Comparison of ENCODE assay signal across 17 cellular contexts in genomic region chr15:85475711-85476110, GRCh38.
A peak's percentile ranks its signal among the peaks of the same experiment; 100 is the strongest.
DNase-seq lines count a peak whose midpoint lies in the region; ATAC-seq and TF ChIP-seq lines count a peak whose summit lies in the region.
"Had no signal": no experiment of that assay in that cellular context is flagged by ENCODE, and none has a peak within 500 bp of the region (broad histone marks: within the 10 kb centered on the region; RNA-seq: fewer than 3 reads in every experiment).

No MANE protein-coding gene starts in this region.

- H3K4me3 Mint-ChIP-seq in MCF 10A (ENCODE audit: unreplicated experiment) = no peak overlapping the region
- H3K4me3 Mint-ChIP-seq in activated B cell treated with CpG ODN at 0.5 μM for 24 hours = peak overlapping the region; percentile 65
- no peak overlapping the region for H3K4me3 Mint-ChIP-seq in type B pancreatic cell
- H3K4me3 Mint-ChIP-seq: activated CD4-positive, alpha-beta memory T cell treated with anti-CD3 and anti-CD28 coated beads, Interleukin-2, amount 10 ng/mL, durations not matched to agents 7 days and 5 days; stimulated activated naive CD8-positive, alpha-beta T cell treated with anti-CD3 and anti-CD28 coated beads, Interleukin-15, Interleukin-2, amounts not matched to agents 100 ng/mL and 50 ng/mL, for 24 hours had no signal

- no peaks in the 10 kb centered on the region for H3K27me3 ChIP-seq in mammary epithelial cell (ENCODE audit: insufficient read depth, low read length)

- no peak overlapping the region for H3K4me2 ChIP-seq in mammary epithelial cell (ENCODE audit: insufficient read depth, low read depth, low read length)

- no peak overlapping the region for H3K9ac ChIP-seq in mammary epithelial cell (ENCODE audit: insufficient read depth, low read length)

- no peak overlapping the region for H3K4me3 ChIP-seq in mammary epithelial cell (replicated peaks in 1 of 3; ENCODE audit: insufficient read depth in 1 of 3, low read depth in 2 of 3, low read length in 3 of 3)
- H3K4me3 ChIP-seq: HAP-1 had no signal

- peaks cover 51% of the 10 kb centered on the region for H3K4me1 Mint-ChIP-seq in MCF 10A (ENCODE audit: insufficient read depth, unreplicated experiment)
- H3K4me1 Mint-ChIP-seq in activated B cell treated with CpG ODN at 0.5 μM for 24 hours = peaks cover 92% of the 10 kb centered on the region
- peaks cover 51% of the 10 kb centered on the region for H3K4me1 Mint-ChIP-seq in type B pancreatic cell (ENCODE audit: unreplicated experiment)

- H3K27me3 Mint-ChIP-seq in MCF 10A (ENCODE audit: insufficient read depth, unreplicated experiment) (no peaks in the 10 kb centered on the region), activated B cell treated with CpG ODN at 0.5 μM for 24 hours (no peaks in the 10 kb centered on the region), type B pancreatic cell (no peaks in the 10 kb centered on the region)
- H3K27me3 Mint-ChIP-seq: activated CD4-positive, alpha-beta memory T cell treated with anti-CD3 and anti-CD28 coated beads, Interleukin-2, amount 10 ng/mL, durations not matched to agents 7 days and 5 days; stimulated activated naive CD8-positive, alpha-beta T cell treated with anti-CD3 and anti-CD28 coated beads, Interleukin-15, Interleukin-2, amounts not matched to agents 100 ng/mL and 50 ng/mL, for 24 hours had no signal

- POLR2A ChIA-PET in MCF 10A (lab: Yijun Ruan, JAX) (interaction anchor here (1.0 to 1.6 kb wide), 3 partner anchors 14 to 145 kb away, joined by 3 to 4 read pairs (median 4); no protein-coding TSS in a partner anchor), activated B cell treated with CpG ODN at 0.5 μM for 24 hours (lab: Charles Lee) (interaction anchor here (0.6 to 1.2 kb wide), 6 partner anchors 12 to 211 kb away, joined by 3 to 8 read pairs (median 4); no protein-coding TSS in a partner anchor)

- H4K20me1 ChIP-seq in mammary epithelial cell (ENCODE audit: insufficient read depth, low read length) = no peaks in the 10 kb centered on the region

- H3K9me3 Mint-ChIP-seq in MCF 10A (ENCODE audit: unreplicated experiment) = no peaks in the 10 kb centered on the region
- H3K9me3 Mint-ChIP-seq in activated B cell treated with CpG ODN at 0.5 μM for 24 hours = no peaks in the 10 kb centered on the region
- no peaks in the 10 kb centered on the region for H3K9me3 Mint-ChIP-seq in type B pancreatic cell
- H3K9me3 Mint-ChIP-seq: activated CD4-positive, alpha-beta memory T cell treated with anti-CD3 and anti-CD28 coated beads, Interleukin-2, amount 10 ng/mL, durations not matched to agents 7 days and 5 days; stimulated activated naive CD8-positive, alpha-beta T cell treated with anti-CD3 and anti-CD28 coated beads, Interleukin-15, Interleukin-2, amounts not matched to agents 100 ng/mL and 50 ng/mL, for 24 hours had no signal

- H3K27ac ChIP-seq in mammary epithelial cell (ENCODE audit: insufficient read depth, low read depth, low read length) = no peak overlapping the region

- peaks cover 97% of the 10 kb centered on the region for H3K79me2 ChIP-seq in mammary epithelial cell (ENCODE audit: insufficient read depth, low read length)

- in situ Hi-C loops in mammary epithelial cell (cut with MboI; ENCODE audit: low sequenced_read_pairs in 2 of 2) = loop anchor here in 1 of 2 donors (25.0 kb wide), 1 partner anchor 163 kb away; no protein-coding TSS in a partner anchor

- no peaks in the 10 kb centered on the region for H3K9me3 ChIP-seq in mammary epithelial cell (replicated peaks; ENCODE audit: insufficient read depth, low read length)
- H3K9me3 ChIP-seq: HAP-1 had no signal

- intact Hi-C loops in MCF 10A (cut with micrococcal nuclease) (loop anchor here (2.0 kb wide), 1 partner anchor 33 kb away; no protein-coding TSS in a partner anchor), mammary epithelial cell (cut with micrococcal nuclease) (loop anchor here (5.0 kb wide), 1 partner anchor 58 kb away; no protein-coding TSS in a partner anchor), activated B cell treated with CpG ODN at 0.5 μM for 24 hours (cut with micrococcal nuclease) (loop anchor here (1.0 to 2.0 kb wide), 2 partner anchors 8 to 19 kb away; no protein-coding TSS in a partner anchor)

- H2AFZ ChIP-seq in mammary epithelial cell (ENCODE audit: low read depth, low read length) = no peak overlapping the region

- CTCF ChIA-PET in MCF 10A (lab: Yijun Ruan, JAX) = interaction anchor here (1.1 to 2.8 kb wide), 4 partner anchors 10 to 173 kb away, joined by 3 to 22 read pairs (median 4); no protein-coding TSS in a partner anchor
- CTCF ChIA-PET in mammary epithelial cell (lab: Charles Lee; ENCODE audit: low non-redundant PET) = no interaction called here
- CTCF ChIA-PET in activated B cell treated with CpG ODN at 0.5 μM for 24 hours (lab: Charles Lee) = interaction anchor here (1.0 to 2.1 kb wide), 6 partner anchors 10 to 179 kb away, joined by 3 to 6 read pairs (median 6); no protein-coding TSS in a partner anchor

- peak overlapping the region; percentile 7 for H3K27ac Mint-ChIP-seq in MCF 10A (ENCODE audit: low read depth, unreplicated experiment)
- peak overlapping the region; percentile 82 for H3K27ac Mint-ChIP-seq in activated B cell treated with CpG ODN at 0.5 μM for 24 hours
- H3K27ac Mint-ChIP-seq in type B pancreatic cell = peak overlapping the region; percentile 7
- H3K27ac Mint-ChIP-seq: activated CD4-positive, alpha-beta memory T cell treated with anti-CD3 and anti-CD28 coated beads, Interleukin-2, amount 10 ng/mL, durations not matched to agents 7 days and 5 days; stimulated activated naive CD8-positive, alpha-beta T cell treated with anti-CD3 and anti-CD28 coated beads, Interleukin-15, Interleukin-2, amounts not matched to agents 100 ng/mL and 50 ng/mL, for 24 hours had no signal

- no peaks in the 10 kb centered on the region for H3K36me3 ChIP-seq in mammary epithelial cell (ENCODE audit: insufficient read depth, low read length)
- H3K36me3 ChIP-seq: HAP-1 had no signal

- TF ChIP-seq CTCF in MCF 10A (IDR thresholded peaks at IDR 0.05; ENCODE audit: unreplicated experiment) = no peak
- TF ChIP-seq CTCF in mammary epithelial cell (conservative IDR thresholded peaks at IDR 0.05 in 1 of 2, IDR thresholded peaks at IDR 0.05 in 1 of 2; ENCODE audit: extremely low read depth in 1 of 2, insufficient read depth in 1 of 2, low read depth in 1 of 2, low read length in 2 of 2) = no peak
- no peak for TF ChIP-seq CTCF in activated B cell treated with CpG ODN at 0.5 μM for 24 hours (IDR thresholded peaks at IDR 0.05)
- TF ChIP-seq CTCF in type B pancreatic cell (conservative IDR thresholded peaks at IDR 0.05) = no peak

- dilution Hi-C loops in mammary epithelial cell (cut with HindIII; ENCODE audit: low sequenced_read_pairs) = no loop called here

- ATAC-seq in HG03045 (IDR thresholded peaks at IDR 0.05; ENCODE audit: unreplicated experiment) (peak; percentile 15), activated B cell treated with CpG ODN at 0.5 μM for 24 hours (ENCODE audit: low read depth) (no peak), GM21367 (IDR thresholded peaks at IDR 0.05; ENCODE audit: unreplicated experiment) (no peak)

- BruUV-seq in MCF 10A (replicated peaks; lab: Mats Ljungman, UMichigan) = no TSS peak
- no TSS peak for BruUV-seq in mammary epithelial cell (replicated peaks; lab: Mats Ljungman, UMichigan)

- H3K36me3 Mint-ChIP-seq in MCF 10A (ENCODE audit: insufficient read depth, unreplicated experiment) (peaks cover 11% of the 10 kb centered on the region), activated B cell treated with CpG ODN at 0.5 μM for 24 hours (ENCODE audit: low read depth) (peaks cover 13% of the 10 kb centered on the region), type B pancreatic cell (peaks cover 5% of the 10 kb centered on the region)

- DNase-seq in MCF 10A (ENCODE audit: unreplicated experiment) (no peak), mammary epithelial cell (no peak), activated B cell treated with CpG ODN at 0.5 μM for 24 hours (no peak), type B pancreatic cell (ENCODE audit: extremely low spot score, unreplicated experiment) (no peak), RKO (ENCODE audit: low spot score) (no peak), hepatic stellate cell (ENCODE audit: low spot score) (no peak)
- DNase-seq: activated CD4-positive, alpha-beta memory T cell treated with anti-CD3 and anti-CD28 coated beads, Interleukin-2, amount 10 ng/mL, durations not matched to agents 7 days and 5 days; amniotic stem cell; kidney glomerular epithelial cell; midbrain; NCI-H1417; stimulated activated CD4-positive, alpha-beta T cell treated with anti-CD3 and anti-CD28 coated beads, Interleukin-15, amount 100 ng/mL, for 24 hours; SW 1271 had no signal

- peaks cover 68% of the 10 kb centered on the region for H3K4me1 ChIP-seq in mammary epithelial cell (ENCODE audit: insufficient read depth, low read length)

Comparison
In these comparisons a context has a peak if more than half of its experiments do, and no peak if none do; other contexts are left out.
1. H3K27ac Mint-ChIP-seq: peak in every context shown above with its lines; median percentile 82 in activated B cell treated with CpG ODN at 0.5 μM for 24 hours; 7 in MCF 10A; 7 in type B pancreatic cell.